ENCODE assay signal across 8 cellular contexts in the genomic region with DNA sequence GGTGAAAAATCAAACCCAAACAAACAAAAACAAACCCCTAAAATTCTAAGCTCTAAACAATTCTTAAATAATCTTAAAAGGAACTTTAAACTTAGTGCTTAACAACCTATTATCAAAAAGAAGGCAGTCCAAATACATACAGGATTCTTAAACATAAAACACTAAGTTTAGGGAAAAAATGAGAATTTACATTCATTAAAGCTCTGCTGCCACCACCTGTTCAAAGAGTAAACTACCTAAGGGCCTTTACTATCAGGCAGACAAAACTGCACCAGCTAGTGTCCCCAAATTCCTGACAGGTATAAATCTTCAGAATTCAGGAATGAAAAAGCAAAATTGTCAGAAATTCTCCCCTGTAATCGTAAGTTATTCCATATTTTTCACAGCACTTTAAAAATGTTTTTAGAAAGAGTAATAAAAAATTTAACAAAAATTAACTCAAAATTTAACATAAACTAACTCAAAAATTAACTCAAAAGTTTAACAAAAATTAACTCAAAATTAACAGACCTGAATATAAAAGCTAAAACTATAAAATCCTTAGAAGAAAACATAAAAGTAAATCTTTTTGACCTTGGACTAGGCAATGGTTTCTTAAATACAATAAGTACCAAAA. TPM values are rescaled to one million over a fixed set of nuclear protein-coding genes. Genes with fewer than 3 reads are reported as not detected.
DNase-seq lines count a peak whose midpoint lies in the region; ATAC-seq, FAIRE-seq and TF ChIP-seq lines count a peak whose summit lies in the region.

No MANE protein-coding gene starts in this region.

- no peak for TF ChIP-seq POLR2A in GM12878 (IDR thresholded peaks at IDR 0.05; ENCODE audit: low read depth, low read length)

- no peaks in the 10 kb centered on the region for H3K79me2 ChIP-seq in Karpas-422 (ENCODE audit: low read length)
- H3K79me2 ChIP-seq in GM12878 (ENCODE audit: control insufficient read depth, insufficient read depth, low read length) = no peaks in the 10 kb centered on the region; the same call in none of the 2 replicates

- FAIRE-seq in GM12878 (lab: Jason Lieb, UNC) = peak; percentile 47

- intact Hi-C loops in GM12878 (cut with micrococcal nuclease; ENCODE audit: unreplicated experiment) = loop anchor here (1.0 to 5.0 kb wide), 2 partner anchors 52 to 104 kb away; no protein-coding TSS in a partner anchor
- intact Hi-C loops in activated CD4-positive, alpha-beta T cell treated with anti-CD3 and anti-CD28 coated beads for 36 hours (cut with DNase I, micrococcal nuclease) = loop anchor here (1.0 kb wide), 2 partner anchors 103 to 104 kb away; no protein-coding TSS in a partner anchor

- TF ChIP-seq CTCF in GM12878 (IDR thresholded peaks at IDR 0.05 in 2 of 3, conservative IDR thresholded peaks at IDR 0.05 in 1 of 3; ENCODE audit: control insufficient read depth in 2 of 3, extremely low read depth in 1 of 3, insufficient read depth in 1 of 3, low read depth in 3 of 3, low read length in 3 of 3) (peak; percentile 48 to 65 (median 56)), lung (IDR thresholded peaks at IDR 0.05; ENCODE audit: control extremely low read depth, extremely low read depth) (peak; percentile 2)

- H3K36me3 ChIP-seq in Karpas-422 (ENCODE audit: insufficient read depth, low read length) = no peaks in the 10 kb centered on the region
- H3K36me3 ChIP-seq in GM12878 (ENCODE audit: control insufficient read depth in 2 of 2, insufficient read depth in 2 of 2, low read length in 1 of 2) = peaks cover 0 to 2% of the 10 kb centered on the region in 2 experiments; a peak in 2 of 4 replicates
- no peaks in the 10 kb centered on the region for H3K36me3 ChIP-seq in lung (ENCODE audit: control insufficient read depth in 2 of 2, insufficient read depth in 2 of 2, low read length in 2 of 2)

- H3K9ac ChIP-seq in Karpas-422 (ENCODE audit: low read length) (no peak overlapping the region), GM12878 (ENCODE audit: control insufficient read depth, insufficient read depth, low read length) (no peak overlapping the region)

- SMC1A ChIA-PET in GM12878 (lab: Charles Lee; ENCODE audit: uncharacterized antibody, unreplicated experiment) = interaction anchor here (0.7 to 3.3 kb wide), 36 partner anchors 9 to 920 kb away, joined by 3 to 44 read pairs (median 4); no protein-coding TSS in a partner anchor

- no peaks in the 10 kb centered on the region for H3K9me2 ChIP-seq in Karpas-422 (replicated peaks; ENCODE audit: insufficient read depth, low read length)

- no peaks in the 10 kb centered on the region; the same call in 1 of the 2 replicates for H3K4me1 ChIP-seq in Karpas-422 (ENCODE audit: low read length)
- no peaks in the 10 kb centered on the region for H3K4me1 ChIP-seq in GM12878 (ENCODE audit: control insufficient read depth, insufficient read depth, low read length)
- peaks cover 3 to 11% of the 10 kb centered on the region in 2 donors for H3K4me1 ChIP-seq in lung (ENCODE audit: control insufficient read depth in 2 of 2, insufficient read depth in 2 of 2, low read length in 2 of 2)

- no peak overlapping the region for H3K27ac ChIP-seq in Karpas-422 (ENCODE audit: low read length)
- H3K27ac ChIP-seq in GM12878 (ENCODE audit: control insufficient read depth, insufficient read depth) = no peak overlapping the region
- no peak overlapping the region for H3K27ac ChIP-seq in lung (ENCODE audit: low read depth in 1 of 2, low read length in 1 of 2)

- ATAC-seq in GM12878 (peak; percentile 80), lung (ENCODE audit: insufficient read depth, low FRiP score) (no peak), HG03442 (IDR thresholded peaks at IDR 0.05; ENCODE audit: unreplicated experiment) (no peak), GM21576 (IDR thresholded peaks at IDR 0.05; ENCODE audit: unreplicated experiment) (no peak)
- no peak for ATAC-seq in activated CD4-positive, alpha-beta T cell treated with anti-CD3 and anti-CD28 coated beads for 36 hours

- H3K27ac Mint-ChIP-seq in activated CD4-positive, alpha-beta T cell treated with anti-CD3 and anti-CD28 coated beads for 36 hours = no peak overlapping the region

- no peaks in the 10 kb centered on the region for H3K4me1 Mint-ChIP-seq in activated CD4-positive, alpha-beta T cell treated with anti-CD3 and anti-CD28 coated beads for 36 hours

- TF ChIP-seq RAD21 in GM12878 (IDR thresholded peaks at IDR 0.05; ENCODE audit: insufficient read depth, low read depth, low read length) = peak; percentile 62

- no TSS peak for BruUV-seq in GM12878 (replicated peaks; lab: Mats Ljungman, UMichigan)

- no peaks in the 10 kb centered on the region for H3K9me3 Mint-ChIP-seq in activated CD4-positive, alpha-beta T cell treated with anti-CD3 and anti-CD28 coated beads for 36 hours (ENCODE audit: low read depth)

- CTCF ChIA-PET in GM12878 (lab: Yijun Ruan, JAX) = interaction anchor here (0.6 to 4.8 kb wide), 55 partner anchors 9 to 1097 kb away, joined by 3 to 136 read pairs (median 4); no protein-coding TSS in a partner anchor
- CTCF ChIA-PET in activated CD4-positive, alpha-beta T cell treated with anti-CD3 and anti-CD28 coated beads for 36 hours (lab: Charles Lee) = interaction anchor here (0.7 to 5.2 kb wide), 21 partner anchors 8 to 123 kb away, joined by 3 to 92 read pairs (median 4); a partner anchor contains a TSS

- DNase-seq in NCI-H345 (lab: John Stamatoyannopoulos, UW) (peak; percentile 5), NCI-H345 treated with DMSO at 0.1 percent for 48 hours (lab: John Stamatoyannopoulos, UW; ENCODE audit: unreplicated experiment) (no peak), Karpas-422 (peak; percentile 73), GM12878 (ENCODE audit: low read depth, low spot score) (no peak), lung (ENCODE audit: low spot score) (no peak)
- no peak for DNase-seq in activated CD4-positive, alpha-beta T cell treated with anti-CD3 and anti-CD28 coated beads for 36 hours

- in situ Hi-C loops in GM12878 (cut with MboI) = no loop called here

- peaks cover 26% of the 10 kb centered on the region; the same call in 1 of the 2 replicates for H4K20me1 ChIP-seq in Karpas-422 (ENCODE audit: insufficient read depth, low read depth, low read length)
- no peaks in the 10 kb centered on the region for H4K20me1 ChIP-seq in GM12878 (ENCODE audit: control insufficient read depth, insufficient read depth)

- no peaks in the 10 kb centered on the region for H3K9me3 ChIP-seq in Karpas-422 (ENCODE audit: low read length)
- H3K9me3 ChIP-seq in GM12878 (replicated peaks; ENCODE audit: control insufficient read depth, insufficient read depth, low read length) = no peaks in the 10 kb centered on the region
- no peaks in the 10 kb centered on the region for H3K9me3 ChIP-seq in lung (ENCODE audit: control insufficient read depth in 2 of 2, insufficient read depth in 1 of 2, low read length in 1 of 2)

- RAD21 ChIA-PET in GM12878 (lab: Charles Lee; ENCODE audit: unreplicated experiment) = interaction anchor here (0.7 to 2.8 kb wide), 15 partner anchors 9 to 939 kb away, joined by 3 to 38 read pairs (median 3); no protein-coding TSS in a partner anchor

- WGBS in GM12878 (ENCODE audit: insufficient coverage, insufficient replicate concordance, low lambda C conversion rate, missing lambda C conversion rate) = 0% methylated on average over 1 of the region's 1 CpG
- 84 to 90% methylated on average over 1 of the region's 1 CpG for WGBS in lung, 2 donors

- H3K27me3 Mint-ChIP-seq in activated CD4-positive, alpha-beta T cell treated with anti-CD3 and anti-CD28 coated beads for 36 hours = no peaks in the 10 kb centered on the region

- H3K36me3 Mint-ChIP-seq in activated CD4-positive, alpha-beta T cell treated with anti-CD3 and anti-CD28 coated beads for 36 hours (ENCODE audit: low read depth) = peaks cover 9% of the 10 kb centered on the region

- H3K4me3 Mint-ChIP-seq in activated CD4-positive, alpha-beta T cell treated with anti-CD3 and anti-CD28 coated beads for 36 hours = no peak overlapping the region

- H3K27me3 ChIP-seq in Karpas-422 (ENCODE audit: low read length) (no peaks in the 10 kb centered on the region), GM12878 (replicated peaks in 1 of 2; ENCODE audit: control insufficient read depth in 2 of 2, insufficient read depth in 2 of 2, low read length in 1 of 2) (no peaks in the 10 kb centered on the region), lung (ENCODE audit: control insufficient read depth, insufficient read depth) (no peaks in the 10 kb centered on the region)

- H3K4me3 ChIP-seq in Karpas-422 (ENCODE audit: low read length) (no peak overlapping the region), GM12878 (no peak overlapping the region), lung (no peak overlapping the region)

- no peak overlapping the region for H3K4me2 ChIP-seq in Karpas-422 (ENCODE audit: low read depth, low read length, poor library complexity, severe bottlenecking)
- no peak overlapping the region for H3K4me2 ChIP-seq in GM12878 (ENCODE audit: control insufficient read depth, insufficient read depth)

- H2AFZ ChIP-seq in Karpas-422 (ENCODE audit: low read length) (no peak overlapping the region), GM12878 (ENCODE audit: control insufficient read depth, low read depth, low read length) (no peak overlapping the region)

- TF ChIP-seq EP300 in GM12878 (IDR thresholded peaks at IDR 0.05; ENCODE audit: borderline replicate concordance in 1 of 2, control insufficient read depth in 1 of 2, low read depth in 2 of 2, low read length in 2 of 2) = no peak

- POLR2A ChIA-PET in GM12878 (lab: Charles Lee) = interaction anchor here (0.7 kb wide), 1 partner anchor 553 kb away, joined by 3 read pairs; no protein-coding TSS in a partner anchor
- POLR2A ChIA-PET in activated CD4-positive, alpha-beta T cell treated with anti-CD3 and anti-CD28 coated beads for 36 hours (lab: Charles Lee) = no interaction called here

RNA-seq across cellular contexts. Expression of a gene that starts 55.1 kb away (rescaled TPM):
- total RNA-seq in Karpas-422 (2014; rRNA removed; shearing (Covaris generic); ENCODE audit: low replicate concordance) = 7.1 and 15.7 TPM in 2 replicates
- 30.2 and 36.1 TPM in 2 replicates for total RNA-seq in GM12878 (2013; cell fraction: nucleolus; rRNA removed)
- total RNA-seq in GM12878 (2014; rRNA removed) (6.1 and 7.1 TPM in 2 replicates), GM12878 (2014; rRNA removed; fragmentation: Illumina TruSeq; extraction: Trizol) (14.1 and 14.4 TPM in 2 replicates), GM12878 (2021) (16.7 and 17.0 TPM in 2 replicates), lung (10 to 100 TPM; 27.5 to 32.0 TPM)
- polyA plus RNA-seq in GM12878 (2011; ENCODE audit: low read depth) = 5.5 TPM
- polyA plus RNA-seq in GM12878 (2011; rRNA removed) (21.2 and 29.3 TPM in 2 replicates), GM12878 (2014; fragmentation: Illumina TruSeq; extraction: Trizol) (15.5 and 17.9 TPM in 2 replicates), GM12878 (2014; fragmentation: Nextera tagmentation; extraction: Ambion mirVana) (1 to 10 TPM; 2.0 to 2.1 TPM), GM12878 (2014; rRNA removed) (5.1 and 6.3 TPM in 2 replicates), GM12878 (2016; fragmentation: Nextera tagmentation; extraction: Ambion mirVana) (1 to 10 TPM; 5.0 to 5.4 TPM), lung (10 to 100 TPM in 1 of 2 donors, 1 to 10 TPM in 1; 3.7 to 11.0 TPM)
- 9.6 and 12.6 TPM in 2 replicates for polyA plus RNA-seq in GM12878 (2011; cell fraction: cytosol; rRNA removed)
- polyA plus RNA-seq in GM12878 (2011; cell fraction: nucleus; rRNA removed) = 9.3 and 10.4 TPM in 2 replicates
- polyA plus RNA-seq in GM12878 (2012) = 5.3 and 5.4 TPM in 2 replicates
- polyA minus RNA-seq in GM12878 (2011; rRNA and poly(A)+ RNA removed) = 49.7 and 60.6 TPM in 2 replicates
- 22.4 and 23.1 TPM in 2 replicates for polyA minus RNA-seq in GM12878 (2011; cell fraction: cytosol; rRNA and poly(A)+ RNA removed)
- 15.2 and 24.7 TPM in 2 replicates for polyA minus RNA-seq in GM12878 (2011; cell fraction: nucleus; rRNA and poly(A)+ RNA removed)
- 10 to 100 TPM; 12.5 to 15.9 TPM for total RNA-seq in activated CD4-positive, alpha-beta T cell treated with anti-CD3 and anti-CD28 coated beads for 36 hours

Comparison
In these comparisons a context has a peak if more than half of its experiments do, and no peak if none do; other contexts are left out.
1. DNase-seq: peak in NCI-H345 (single experiment) and Karpas-422 (single experiment); none in NCI-H345 treated with DMSO at 0.1 percent for 48 hours (single experiment), GM12878 (single experiment), lung (single experiment) and activated CD4-positive, alpha-beta T cell treated with anti-CD3 and anti-CD28 coated beads for 36 hours (single experiment).